10 cellular contexts compared by ENCODE assay signal in the genomic region with DNA sequence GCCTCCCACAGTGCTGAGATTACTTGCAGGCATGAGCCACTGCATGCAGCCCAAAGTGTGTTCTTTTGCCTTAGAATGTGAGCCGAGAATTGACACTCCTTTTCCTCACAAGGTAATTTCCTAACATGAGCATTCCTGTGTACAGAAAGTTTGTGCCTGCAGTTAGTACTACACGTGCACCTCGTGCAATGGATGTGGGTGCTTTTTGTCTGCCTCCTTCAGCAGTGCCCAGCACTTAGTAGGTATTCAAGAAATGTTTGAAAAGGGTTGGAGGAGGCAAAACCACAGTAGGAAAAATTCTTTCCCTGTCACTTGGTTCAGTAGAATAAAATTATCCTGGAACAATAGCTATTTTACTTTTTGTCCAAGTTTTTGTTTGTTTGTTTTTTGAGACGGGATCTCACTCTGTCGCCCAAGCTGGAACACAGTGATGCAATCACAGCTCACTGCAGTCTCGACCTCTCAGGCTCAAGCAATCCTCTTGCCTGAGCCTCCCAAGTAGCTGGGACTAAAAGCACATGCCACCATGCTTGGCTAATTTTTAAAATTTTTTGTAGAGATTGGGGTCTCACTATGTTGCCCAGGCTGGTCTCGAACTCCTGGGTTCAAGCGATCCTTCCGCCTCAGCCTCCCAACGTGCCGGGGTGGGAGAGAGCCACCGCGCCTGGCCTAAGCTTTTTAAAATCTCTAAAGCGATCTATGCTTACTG. TPM values are rescaled to one million over a fixed set of nuclear protein-coding genes. Genes with fewer than 3 reads are reported as not detected.
DNase-seq lines count a peak whose midpoint lies in the region; ATAC-seq, FAIRE-seq and TF ChIP-seq lines count a peak whose summit lies in the region.
"Had no signal": no experiment of that assay in that cellular context is flagged by ENCODE, and none has a peak within 500 bp of the region (broad histone marks: within the 10 kb centered on the region; RNA-seq: fewer than 3 reads in every experiment).

No MANE protein-coding gene starts in this region.

- peaks cover 68% of the 10 kb centered on the region for H3K79me2 ChIP-seq in keratinocyte (ENCODE audit: control insufficient read depth, insufficient read depth, low read length)

- FAIRE-seq in keratinocyte (lab: Jason Lieb, UNC), result no peak

- peaks cover 5 to 20% of the 10 kb centered on the region in 2 experiments for H3K36me3 ChIP-seq in keratinocyte (ENCODE audit: control insufficient read depth in 2 of 2, extremely low read depth in 1 of 2, insufficient read depth in 2 of 2, low read length in 2 of 2)
- peaks cover 3% of the 10 kb centered on the region for H3K36me3 ChIP-seq in suprapubic skin

- H2AFZ ChIP-seq in keratinocyte (ENCODE audit: control insufficient read depth, low read length), result no peak overlapping the region

- H3K9me3 Mint-ChIP-seq in activated T-cell treated with anti-CD3 and anti-CD28 coated beads, Interleukin-2, amount 50 U/mL, for 4 hours, result no peaks in the 10 kb centered on the region
- H3K9me3 Mint-ChIP-seq in activated CD4-positive, alpha-beta memory T cell treated with anti-CD3 and anti-CD28 coated beads, Interleukin-2, amount 10 ng/mL, durations not matched to agents 7 days and 5 days, result no peaks in the 10 kb centered on the region

- H3K27me3 ChIP-seq in keratinocyte (ENCODE audit: control insufficient read depth, extremely low read depth, insufficient read depth, low read length), result no peaks in the 10 kb centered on the region
- no peaks in the 10 kb centered on the region for H3K27me3 ChIP-seq in suprapubic skin

- dilution Hi-C loops in keratinocyte (cut with MboI; ENCODE audit: extremely low pct_ligation_motif_present, low sequenced_read_pairs), result no loop called here

- WGBS in suprapubic skin, result 76% methylated on average over 14 of the region's 14 CpGs

- peaks cover 6% of the 10 kb centered on the region for H3K36me3 Mint-ChIP-seq in activated T-cell treated with anti-CD3 and anti-CD28 coated beads, Interleukin-2, amount 50 U/mL, for 4 hours (ENCODE audit: insufficient read depth)
- H3K36me3 Mint-ChIP-seq in activated CD4-positive, alpha-beta memory T cell treated with anti-CD3 and anti-CD28 coated beads, Interleukin-2, amount 10 ng/mL, durations not matched to agents 7 days and 5 days (ENCODE audit: low read depth), result peaks cover 42% of the 10 kb centered on the region

- ATAC-seq in activated T-cell treated with anti-CD3 and anti-CD28 coated beads, Interleukin-2, amount 50 U/mL, for 4 hours, result no peak
- ATAC-seq in GM18520 (IDR thresholded peaks at IDR 0.05; ENCODE audit: unreplicated experiment), result no peak

- no peak for TF ChIP-seq EP300 in suprapubic skin (IDR thresholded peaks at IDR 0.05)

- POLR2A ChIA-PET in activated CD4-positive, alpha-beta memory T cell treated with anti-CD3 and anti-CD28 coated beads, Interleukin-2, amount 10 ng/mL, durations not matched to agents 7 days and 5 days (lab: Charles Lee), result interaction anchor here (1.2 to 4.4 kb wide), 2 partner anchors 10 to 21 kb away, joined by 3 to 39 read pairs; partner anchors contain the start of gene MARF1

- no peak for TF ChIP-seq POLR2A in suprapubic skin (IDR thresholded peaks at IDR 0.05)

- peak overlapping the region; percentile 99 for H3K4me3 Mint-ChIP-seq in activated T-cell treated with anti-CD3 and anti-CD28 coated beads, Interleukin-2, amount 50 U/mL, for 4 hours
- peak overlapping the region; percentile 98 for H3K4me3 Mint-ChIP-seq in activated CD4-positive, alpha-beta memory T cell treated with anti-CD3 and anti-CD28 coated beads, Interleukin-2, amount 10 ng/mL, durations not matched to agents 7 days and 5 days

- H3K4me2 ChIP-seq in keratinocyte (ENCODE audit: control insufficient read depth, extremely low read depth, insufficient read depth, low read depth, low read length), result peak overlapping the region; percentile 94

- no peaks in the 10 kb centered on the region for H3K9me3 ChIP-seq in keratinocyte (ENCODE audit: control insufficient read depth, low read depth, low read length)
- no peaks in the 10 kb centered on the region for H3K9me3 ChIP-seq in suprapubic skin

- peak overlapping the region; percentile 45 for H3K27ac Mint-ChIP-seq in activated CD4-positive, alpha-beta memory T cell treated with anti-CD3 and anti-CD28 coated beads, Interleukin-2, amount 10 ng/mL, durations not matched to agents 7 days and 5 days

- H3K9ac ChIP-seq in keratinocyte (ENCODE audit: control insufficient read depth, extremely low read depth, insufficient read depth, low read length), result peak overlapping the region; percentile 34

- H3K4me1 ChIP-seq in keratinocyte (ENCODE audit: control insufficient read depth, extremely low read depth, insufficient read depth, low read length) (peaks cover 32% of the 10 kb centered on the region), suprapubic skin (peaks cover 40% of the 10 kb centered on the region)

- no peaks in the 10 kb centered on the region for H3K27me3 Mint-ChIP-seq in activated T-cell treated with anti-CD3 and anti-CD28 coated beads, Interleukin-2, amount 50 U/mL, for 4 hours (ENCODE audit: low read depth)
- no peaks in the 10 kb centered on the region for H3K27me3 Mint-ChIP-seq in activated CD4-positive, alpha-beta memory T cell treated with anti-CD3 and anti-CD28 coated beads, Interleukin-2, amount 10 ng/mL, durations not matched to agents 7 days and 5 days

- peaks cover 41% of the 10 kb centered on the region for H3K4me1 Mint-ChIP-seq in activated T-cell treated with anti-CD3 and anti-CD28 coated beads, Interleukin-2, amount 50 U/mL, for 4 hours (ENCODE audit: low read depth)
- peaks cover 41% of the 10 kb centered on the region for H3K4me1 Mint-ChIP-seq in activated CD4-positive, alpha-beta memory T cell treated with anti-CD3 and anti-CD28 coated beads, Interleukin-2, amount 10 ng/mL, durations not matched to agents 7 days and 5 days

- peak overlapping the region; percentile 39 for H3K27ac ChIP-seq in keratinocyte (ENCODE audit: control insufficient read depth, insufficient read depth, low read length)
- peak overlapping the region; percentile 5 for H3K27ac ChIP-seq in suprapubic skin

- CTCF ChIA-PET in activated CD4-positive, alpha-beta memory T cell treated with anti-CD3 and anti-CD28 coated beads, Interleukin-2, amount 10 ng/mL, durations not matched to agents 7 days and 5 days (lab: Charles Lee), result interaction anchor here (1.6 kb wide), 1 partner anchor 20 kb away, joined by 7 read pairs; no protein-coding TSS in a partner anchor

- TF ChIP-seq CTCF in keratinocyte (optimal IDR thresholded peaks at IDR 0.05 in 1 of 3, IDR thresholded peaks at IDR 0.05 in 1 of 3, conservative IDR thresholded peaks at IDR 0.05 in 1 of 3; ENCODE audit: extremely low read depth in 1 of 3, insufficient read depth in 2 of 3, low read length in 3 of 3) (no peak), suprapubic skin (IDR thresholded peaks at IDR 0.05) (no peak)

- DNase-seq in activated T-cell treated with anti-CD3 and anti-CD28 coated beads, Interleukin-2, amount 50 U/mL, for 4 hours, result no peak
- no peak for DNase-seq in activated T-cell treated with anti-CD3 and anti-CD28 coated beads, Interleukin-2, amount 50 U/mL, for 1 hour
- DNase-seq in activated CD4-positive, alpha-beta memory T cell treated with anti-CD3 and anti-CD28 coated beads, Interleukin-2, amount 10 ng/mL, durations not matched to agents 7 days and 5 days, result no peak
- no peak for DNase-seq in keratinocyte (ENCODE audit: low read depth, low spot score)
- no peak for DNase-seq in suprapubic skin (ENCODE audit: low spot score in 2 of 2)
- no peak for DNase-seq in NCI-H2029 treated with DMSO at 0.1 percent for 48 hours (lab: John Stamatoyannopoulos, UW)
- no peak for DNase-seq in amniotic stem cell (lab: John Stamatoyannopoulos, UW)
- DNase-seq: effector CD8-positive, alpha-beta T cell; NCI-H1092 had no signal

- H3K9me1 ChIP-seq in keratinocyte (ENCODE audit: control insufficient read depth, extremely low read depth, insufficient read depth, low read length), result peaks cover 3% of the 10 kb centered on the region

- peak overlapping the region in 2 of 3 experiments; percentile 8 to 39 for H3K4me3 ChIP-seq in keratinocyte (ENCODE audit: control insufficient read depth in 2 of 3, extremely low read depth in 1 of 3, insufficient read depth in 2 of 3, low read depth in 1 of 3, low read length in 3 of 3)
- H3K4me3 ChIP-seq in suprapubic skin, result no peak overlapping the region

- H4K20me1 ChIP-seq in keratinocyte (ENCODE audit: control insufficient read depth, extremely low read depth, insufficient read depth, low read length), result peaks cover 10% of the 10 kb centered on the region

RNA-seq across cellular contexts. Expression of gene NDE1, which starts 2.4 kb away (rescaled TPM):
- 10 to 100 TPM; 60.4 to 69.0 (median 60.5) TPM for total RNA-seq in activated T-cell treated with anti-CD3 and anti-CD28 coated beads, Interleukin-2, amount 50 U/mL, for 4 hours
- total RNA-seq in activated CD4-positive, alpha-beta memory T cell treated with anti-CD3 and anti-CD28 coated beads, Interleukin-2, amount 10 ng/mL, durations not matched to agents 7 days and 5 days, result 100 to 1,000 TPM; 115 to 133 TPM
- 20.6 to 50.2 TPM (median 37.8 TPM) in 3 replicates for polyA plus RNA-seq in keratinocyte
- polyA plus RNA-seq in keratinocyte (2011; ENCODE audit: low read depth), result 93.9 TPM
- 49.5 and 52.5 TPM in 2 replicates for polyA plus RNA-seq in keratinocyte (2011; cell fraction: cytosol; rRNA removed)
- 41.9 and 42.0 TPM in 2 replicates for polyA plus RNA-seq in keratinocyte (2011; cell fraction: nucleus; rRNA removed)
- polyA plus RNA-seq in keratinocyte (2012; ENCODE audit: low replicate concordance), result 48.4 and 59.5 TPM in 2 replicates
- 28.0 to 48.8 TPM (median 48.5 TPM) in 3 replicates for polyA minus RNA-seq in keratinocyte
- polyA minus RNA-seq in keratinocyte (2011; cell fraction: cytosol; rRNA and poly(A)+ RNA removed), result 56.6 TPM
- polyA minus RNA-seq in keratinocyte (2011; cell fraction: nucleus; rRNA and poly(A)+ RNA removed), result 23.5 and 36.1 TPM in 2 replicates
- total RNA-seq in suprapubic skin, result 100 to 1,000 TPM in 3 of 4 donors, 10 to 100 TPM in 1; 85.2 to 145 (median 120) TPM

RNA-seq across cellular contexts. Expression of gene MARF1, which starts 9.5 kb away (rescaled TPM):
- total RNA-seq in activated T-cell treated with anti-CD3 and anti-CD28 coated beads, Interleukin-2, amount 50 U/mL, for 4 hours, result 10 to 100 TPM; 24.3 to 35.0 (median 34.1) TPM
- 10 to 100 TPM; 85.4 to 85.5 TPM for total RNA-seq in activated CD4-positive, alpha-beta memory T cell treated with anti-CD3 and anti-CD28 coated beads, Interleukin-2, amount 10 ng/mL, durations not matched to agents 7 days and 5 days
- polyA plus RNA-seq in keratinocyte, result 10.0 to 12.5 TPM (median 11.9 TPM) in 3 replicates
- 17.5 TPM for polyA plus RNA-seq in keratinocyte (2011; ENCODE audit: low read depth)
- polyA plus RNA-seq in keratinocyte (2011; cell fraction: cytosol; rRNA removed), result 10.1 and 24.5 TPM in 2 replicates
- polyA plus RNA-seq in keratinocyte (2011; cell fraction: nucleus; rRNA removed), result 30.7 and 38.6 TPM in 2 replicates
- 10.5 and 20.9 TPM in 2 replicates for polyA plus RNA-seq in keratinocyte (2012; ENCODE audit: low replicate concordance)
- polyA minus RNA-seq in keratinocyte, result 20.0 to 57.0 TPM (median 22.1 TPM) in 3 replicates
- 13.4 TPM for polyA minus RNA-seq in keratinocyte (2011; cell fraction: cytosol; rRNA and poly(A)+ RNA removed)
- polyA minus RNA-seq in keratinocyte (2011; cell fraction: nucleus; rRNA and poly(A)+ RNA removed), result 14.1 and 25.9 TPM in 2 replicates
- total RNA-seq in suprapubic skin, result 100 to 1,000 TPM in 1 of 4 donors, 10 to 100 TPM in 3; 36.2 to 117 (median 44.2) TPM
